In the genomic region with DNA sequence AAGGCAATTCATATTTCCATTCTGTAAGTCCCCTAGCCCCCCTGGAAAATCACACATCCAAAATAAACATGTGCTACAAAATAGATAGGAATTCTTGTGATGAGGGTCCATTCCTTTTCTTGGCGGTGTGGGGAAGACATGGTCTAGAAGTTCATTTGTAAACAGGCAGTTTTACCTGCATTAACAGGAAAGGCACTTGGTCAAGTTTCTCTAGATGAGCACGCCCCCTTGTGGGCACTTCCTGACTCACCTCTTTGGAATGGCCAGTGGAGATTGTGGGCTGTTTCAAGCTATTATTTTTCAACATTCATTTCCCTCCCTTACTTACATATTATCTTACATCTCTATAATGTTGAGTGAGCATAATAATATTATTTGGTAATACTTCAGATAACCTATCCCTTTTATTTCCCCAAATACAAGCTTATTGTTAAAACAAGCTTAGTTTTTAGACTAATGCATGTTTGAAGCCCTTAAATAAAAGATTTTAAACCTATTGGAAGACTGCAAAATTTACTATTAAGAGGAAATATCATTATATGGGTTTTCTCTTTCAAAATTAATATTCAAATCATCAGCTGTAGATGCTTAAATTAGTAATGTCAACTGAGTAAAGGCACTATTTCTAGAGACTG, we compare ENCODE assay signal across 8 cellular contexts.
DNase-seq lines count a peak whose midpoint lies in the region; ATAC-seq, FAIRE-seq and TF ChIP-seq lines count a peak whose summit lies in the region.

No MANE protein-coding gene starts in this region.

- no peak overlapping the region for H3K27ac ChIP-seq in CD8-positive, alpha-beta memory T cell (ENCODE audit: low read depth, low read length)
- no peak overlapping the region for H3K27ac ChIP-seq in Panc1 (ENCODE audit: low read length)

- no peaks in the 10 kb centered on the region for H3K9me3 ChIP-seq in CD8-positive, alpha-beta memory T cell (ENCODE audit: low read length)
- H3K9me3 ChIP-seq in Panc1 (ENCODE audit: control insufficient read depth, insufficient read depth, low read depth, low read length) = no peaks in the 10 kb centered on the region

- H3K36me3 ChIP-seq in CD8-positive, alpha-beta memory T cell (ENCODE audit: insufficient read depth, low read length) = no peaks in the 10 kb centered on the region
- H3K36me3 ChIP-seq in Panc1 (ENCODE audit: control insufficient read depth, insufficient read depth, low read length) = no peaks in the 10 kb centered on the region

- intact Hi-C loops in Panc1 (cut with micrococcal nuclease; ENCODE audit: unreplicated experiment) = loop anchor here (1.0 to 5.0 kb wide), 2 partner anchors 224 to 427 kb away; no protein-coding TSS in a partner anchor

- TF ChIP-seq CTCF in Panc1 (IDR thresholded peaks at IDR 0.05) (peak; percentile 88), foreskin fibroblast (IDR thresholded peaks at IDR 0.05; ENCODE audit: low read depth, low read length) (peak; percentile 73), osteocyte (IDR thresholded peaks at IDR 0.05) (peak; percentile 88), type B pancreatic cell (conservative IDR thresholded peaks at IDR 0.05) (peak; percentile 91)

- peak; percentile 21 to 65 (median 36) for DNase-seq in CD8-positive, alpha-beta memory T cell
- DNase-seq in HTR-8/SVneo (ENCODE audit: insufficient read length, low spot score) (peak; percentile 41), Panc1 (ENCODE audit: low read depth, low spot score) (peak; percentile 52), activated T-helper 1 cell treated with Interleukin-2 at 50 U/mL for 16 hours (ENCODE audit: low read depth) (peak; percentile 38), foreskin fibroblast (peak; percentile 58 to 87), osteocyte (ENCODE audit: extremely low spot score, unreplicated experiment) (peak; percentile 90), type B pancreatic cell (ENCODE audit: extremely low spot score, unreplicated experiment) (peak; percentile 84)

- H3K4me3 ChIP-seq in CD8-positive, alpha-beta memory T cell (ENCODE audit: low read length) = no peak overlapping the region
- H3K4me3 ChIP-seq in Panc1 (ENCODE audit: low read depth in 2 of 2, low read length in 2 of 2) (no peak overlapping the region), foreskin fibroblast (ENCODE audit: low read depth in 1 of 2, low read length in 2 of 2) (no peak overlapping the region)

- no peak overlapping the region for H3K4me3 Mint-ChIP-seq in CD8-positive, alpha-beta memory T cell
- H3K4me3 Mint-ChIP-seq in osteocyte (ENCODE audit: unreplicated experiment) (no peak overlapping the region), type B pancreatic cell (no peak overlapping the region)

- no peaks in the 10 kb centered on the region for H3K9me3 Mint-ChIP-seq in CD8-positive, alpha-beta memory T cell
- no peaks in the 10 kb centered on the region for H3K9me3 Mint-ChIP-seq in osteocyte (ENCODE audit: unreplicated experiment)
- no peaks in the 10 kb centered on the region for H3K9me3 Mint-ChIP-seq in type B pancreatic cell

- in situ Hi-C loops in Panc1 (cut with HindIII; ENCODE audit: low pct_unique_long_range_greater_than_20kb, low sequenced_read_pairs) = no loop called here

- POLR2A ChIA-PET in CD8-positive, alpha-beta memory T cell (lab: Charles Lee) = no interaction called here
- POLR2A ChIA-PET in Panc1 (lab: Charles Lee) = interaction anchor here (0.7 kb wide), 1 partner anchor 45 kb away, joined by 4 read pairs; no protein-coding TSS in a partner anchor

- H3K27ac Mint-ChIP-seq in CD8-positive, alpha-beta memory T cell = peak overlapping the region in 1 of 8 donors; percentile 61
- no peak overlapping the region for H3K27ac Mint-ChIP-seq in osteocyte (ENCODE audit: unreplicated experiment)
- no peak overlapping the region for H3K27ac Mint-ChIP-seq in type B pancreatic cell

- no peaks in the 10 kb centered on the region for H3K27me3 Mint-ChIP-seq in CD8-positive, alpha-beta memory T cell
- H3K27me3 Mint-ChIP-seq in osteocyte (ENCODE audit: unreplicated experiment) = no peaks in the 10 kb centered on the region
- no peaks in the 10 kb centered on the region for H3K27me3 Mint-ChIP-seq in type B pancreatic cell

- ATAC-seq in GM19328 (IDR thresholded peaks at IDR 0.05; ENCODE audit: unreplicated experiment) = peak; percentile 65
- ATAC-seq in Panc1 = peak; percentile 68; the same call in 1 of the 2 replicates

- peaks cover 0 to 3% (median 0%) of the 10 kb centered on the region in 3 donors for H3K4me1 Mint-ChIP-seq in CD8-positive, alpha-beta memory T cell
- H3K4me1 Mint-ChIP-seq in osteocyte (ENCODE audit: unreplicated experiment) = peaks cover 4% of the 10 kb centered on the region
- peaks cover 9% of the 10 kb centered on the region for H3K4me1 Mint-ChIP-seq in type B pancreatic cell (ENCODE audit: unreplicated experiment)

- CTCF ChIA-PET in CD8-positive, alpha-beta memory T cell (lab: Charles Lee) = interaction anchor here (0.7 to 2.8 kb wide), 13 partner anchors 8 to 430 kb away, joined by 3 to 18 read pairs (median 4); no protein-coding TSS in a partner anchor
- CTCF ChIA-PET in Panc1 (lab: Charles Lee) = interaction anchor here (0.6 to 2.0 kb wide), 8 partner anchors 8 to 295 kb away, joined by 3 to 5 read pairs (median 3); no protein-coding TSS in a partner anchor

- no peaks in the 10 kb centered on the region for H3K4me1 ChIP-seq in CD8-positive, alpha-beta memory T cell (ENCODE audit: insufficient read depth, low read length)
- no peaks in the 10 kb centered on the region for H3K4me1 ChIP-seq in Panc1 (ENCODE audit: control insufficient read depth, insufficient read depth, low read length)

- peak; percentile 4 for FAIRE-seq in HTR-8/SVneo (lab: Jason Lieb, UNC)

- no TSS peak for BruUV-seq in Panc1 (replicated peaks; lab: Mats Ljungman, UMichigan)

- no peaks in the 10 kb centered on the region for H3K27me3 ChIP-seq in CD8-positive, alpha-beta memory T cell (ENCODE audit: insufficient read depth, low read length, poor library complexity, severe bottlenecking)
- no peaks in the 10 kb centered on the region for H3K27me3 ChIP-seq in Panc1 (ENCODE audit: control insufficient read depth, insufficient read depth, low read length)

- peaks cover 0 to 6% (median 6%) of the 10 kb centered on the region in 3 donors for H3K36me3 Mint-ChIP-seq in CD8-positive, alpha-beta memory T cell
- no peaks in the 10 kb centered on the region for H3K36me3 Mint-ChIP-seq in osteocyte (ENCODE audit: unreplicated experiment)
- H3K36me3 Mint-ChIP-seq in type B pancreatic cell = no peaks in the 10 kb centered on the region

Comparison
In these comparisons a context has a peak if more than half of its experiments do, and no peak if none do; other contexts are left out.
1. DNase-seq: peak in every context shown above with its lines; median percentile 90 in osteocyte; 84 in type B pancreatic cell; 72 in foreskin fibroblast; 52 in Panc1; 41 in HTR-8/SVneo; 38 in activated T-helper 1 cell treated with Interleukin-2 at 50 U/mL for 16 hours; 36 in CD8-positive, alpha-beta memory T cell.